ENCODE assay signal across 25 cellular contexts in the genomic region with DNA sequence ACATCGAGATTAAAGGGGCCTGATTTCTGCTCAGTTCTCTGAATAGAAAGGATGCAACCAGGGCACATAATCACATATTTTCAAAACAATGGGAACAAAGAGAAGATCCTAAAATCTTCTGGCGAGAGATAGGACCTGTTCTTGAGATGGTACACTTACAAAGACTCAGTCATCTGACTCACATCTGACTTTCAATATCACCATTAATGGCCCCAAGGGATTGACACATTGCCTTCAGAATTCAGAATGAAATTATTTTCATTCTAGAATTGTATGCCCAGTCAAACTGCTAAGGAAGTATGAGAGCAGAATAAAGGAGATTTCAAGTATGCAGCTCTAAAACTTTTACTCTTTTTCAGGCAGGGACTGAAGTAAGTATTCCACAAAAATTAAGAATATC.
"Had no signal": no experiment of that assay in that cellular context is flagged by ENCODE, and none has a peak within 500 bp of the region (broad histone marks: within the 10 kb centered on the region; RNA-seq: fewer than 3 reads in every experiment).

No MANE protein-coding gene starts in this region.

- ATAC-seq: esophagus mucosa; gastroesophageal sphincter; heart left ventricle; left lobe of liver; natural killer cell; psoas muscle; right cardiac atrium; stimulated activated effector memory CD8-positive, alpha-beta T cell treated with anti-CD3 and anti-CD28 coated beads, Interleukin-12 subunit alpha, Interleukin-12 subunit beta, amount 100 ng/mL, for 72 hours; stimulated activated naive CD8-positive, alpha-beta T cell treated with anti-CD3 and anti-CD28 coated beads, Interleukin-15, Interleukin-2, amounts not matched to agents 100 U/mL and 50 U/mL, for 24 hours had no signal

- H3K4me3 ChIP-seq: dorsolateral prefrontal cortex, gastroesophageal sphincter, heart left ventricle, hepatocyte, lung, ovary, psoas muscle, sigmoid colon, testis, tibial artery had no signal

- DNase-seq: cortex of kidney; dorsolateral prefrontal cortex; effector CD4-positive, alpha-beta T cell; foreskin fibroblast; heart left ventricle; kidney; natural killer cell; occipital lobe; ovary; posterior cingulate gyrus; psoas muscle; right cardiac atrium; sigmoid colon; stimulated activated CD4-positive, alpha-beta T cell treated with anti-CD3 and anti-CD28 coated beads, Interleukin-2, amount 100 ng/mL, for 24 hours; stimulated activated CD4-positive, alpha-beta T cell treated with anti-CD3 and anti-CD28 coated beads, Interleukin-4, amount 100 ng/mL, for 24 hours; stimulated activated naive CD8-positive, alpha-beta T cell treated with anti-CD3 and anti-CD28 coated beads, Interleukin-15, Interleukin-2, amounts not matched to agents 100 U/mL and 50 U/mL, for 24 hours; substantia nigra; testis; tibial artery had no signal
